16 cellular contexts compared by ENCODE assay signal in the genomic region with DNA sequence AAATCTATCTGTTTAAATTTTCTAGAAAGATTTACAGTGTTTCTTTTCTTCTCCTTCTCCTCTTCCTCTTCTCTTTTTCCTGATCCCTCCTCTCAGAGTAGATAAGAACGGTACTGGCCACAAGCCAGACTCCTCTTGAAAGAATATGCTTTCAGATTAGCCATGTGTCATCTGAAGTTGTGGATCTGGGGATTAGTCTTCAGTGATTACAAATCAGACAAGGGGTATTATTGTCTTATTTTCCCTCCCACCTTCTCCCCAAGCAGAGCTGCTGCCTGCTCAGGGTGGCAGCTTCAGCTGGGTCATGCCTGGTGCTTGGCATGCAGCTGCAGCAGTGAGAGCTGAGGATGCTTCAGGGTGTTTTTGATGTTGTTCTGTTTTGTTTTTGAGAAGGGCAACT. TPM values are rescaled to one million over a fixed set of nuclear protein-coding genes. Genes with fewer than 3 reads are reported as not detected.
A peak's percentile ranks its signal among the peaks of the same experiment; 100 is the strongest.
DNase-seq lines count a peak whose midpoint lies in the region; ATAC-seq, FAIRE-seq and TF ChIP-seq lines count a peak whose summit lies in the region.
"Had no signal": no experiment of that assay in that cellular context is flagged by ENCODE, and none has a peak within 500 bp of the region (broad histone marks: within the 10 kb centered on the region; RNA-seq: fewer than 3 reads in every experiment).

No MANE protein-coding gene starts in this region.

- no peaks in the 10 kb centered on the region for H3K36me3 ChIP-seq in cardiac muscle cell
- H3K36me3 ChIP-seq in smooth muscle cell (ENCODE audit: low read depth) = no peaks in the 10 kb centered on the region
- H3K36me3 ChIP-seq: sigmoid colon, upper lobe of left lung had no signal

- H3K9me3 Mint-ChIP-seq in natural killer cell treated with Interleukin-12 subunit alpha and Interleukin-12 subunit beta and Interleukin-15 and Interleukin-18, amount 100 ng/mL, for 72 hours = no peaks in the 10 kb centered on the region
- H3K9me3 Mint-ChIP-seq: activated CD8-positive, alpha-beta T cell treated with anti-CD3 and anti-CD28 coated beads for 36 hours; H9 had no signal

- 19% methylated on average over 1 of the region's 1 CpG for WGBS in smooth muscle cell (ENCODE audit: low lambda C conversion rate)

- TF ChIP-seq CTCF in cardiac muscle cell (IDR thresholded peaks at IDR 0.05; ENCODE audit: low read depth, low read length) (no peak), smooth muscle cell (IDR thresholded peaks at IDR 0.05; ENCODE audit: borderline replicate concordance, insufficient read depth, poor library complexity, severe bottlenecking) (no peak)

- peaks cover 13% of the 10 kb centered on the region for H3K4me1 ChIP-seq in cardiac muscle cell (ENCODE audit: low read depth)
- H3K4me1 ChIP-seq in smooth muscle cell (ENCODE audit: low read depth) = peaks cover 7% of the 10 kb centered on the region
- H3K4me1 ChIP-seq: sigmoid colon had no signal

- H3K9ac ChIP-seq in smooth muscle cell (ENCODE audit: low read depth) = no peak overlapping the region
- H3K9ac ChIP-seq: KMS-11 had no signal

- no peak overlapping the region for H3K4me3 ChIP-seq in cardiac muscle cell
- no peak overlapping the region for H3K4me3 ChIP-seq in smooth muscle cell
- H3K4me3 ChIP-seq: sigmoid colon, upper lobe of left lung had no signal

- intact Hi-C loops in Right ventricle myocardium inferior (cut with DNase I) = no loop called here

- H4K20me1 ChIP-seq in smooth muscle cell (ENCODE audit: low read depth) = no peaks in the 10 kb centered on the region

- no peak overlapping the region for H3K4me3 Mint-ChIP-seq in natural killer cell treated with Interleukin-12 subunit alpha and Interleukin-12 subunit beta and Interleukin-15 and Interleukin-18, amount 100 ng/mL, for 72 hours
- H3K4me3 Mint-ChIP-seq: activated CD8-positive, alpha-beta T cell treated with anti-CD3 and anti-CD28 coated beads for 36 hours; H9 had no signal

- no peak for ATAC-seq in Right ventricle myocardium inferior
- ATAC-seq in natural killer cell treated with Interleukin-12 subunit alpha and Interleukin-12 subunit beta and Interleukin-15 and Interleukin-18, amount 100 ng/mL, for 72 hours = no peak
- ATAC-seq: activated CD8-positive, alpha-beta T cell treated with anti-CD3 and anti-CD28 coated beads for 36 hours had no signal

- peak overlapping the region; percentile 59 for H3K4me2 ChIP-seq in smooth muscle cell
- H3K4me2 ChIP-seq: KMS-11 had no signal

- no peaks in the 10 kb centered on the region for H3K27me3 ChIP-seq in cardiac muscle cell
- H3K27me3 ChIP-seq in smooth muscle cell (ENCODE audit: low read depth) = no peaks in the 10 kb centered on the region
- H3K27me3 ChIP-seq: sigmoid colon, upper lobe of left lung had no signal

- H3K4me1 Mint-ChIP-seq in natural killer cell treated with Interleukin-12 subunit alpha and Interleukin-12 subunit beta and Interleukin-15 and Interleukin-18, amount 100 ng/mL, for 72 hours (ENCODE audit: low read depth in 2 of 2) = no peaks in the 10 kb centered on the region

- H3K27ac ChIP-seq in cardiac muscle cell (no peak overlapping the region), smooth muscle cell (ENCODE audit: low read depth) (peak overlapping the region; percentile 77)
- H3K27ac ChIP-seq: KMS-11, sigmoid colon, upper lobe of left lung had no signal

- DNase-seq in cardiac muscle cell (ENCODE audit: low read depth in 1 of 2, low spot score in 1 of 2) (peak; percentile 28 to 48), Right ventricle myocardium inferior (ENCODE audit: missing footprints) (no peak), NCI-H524 treated with DMSO at 0.1 percent for 48 hours (lab: John Stamatoyannopoulos, UW) (peak; percentile 84), dermis blood vessel endothelial cell (peak; percentile 34), smooth muscle cell (lab: John Stamatoyannopoulos, UW; ENCODE audit: unreplicated experiment) (no peak), activated T-cell treated with anti-CD3 and anti-CD28 coated beads for 4 hours (no peak), GM19239 (ENCODE audit: insufficient read length, low spot score) (no peak)
- DNase-seq in natural killer cell treated with Interleukin-12 subunit alpha and Interleukin-12 subunit beta and Interleukin-15 and Interleukin-18, amount 100 ng/mL, for 72 hours (ENCODE audit: low spot score) = no peak
- DNase-seq: activated CD8-positive, alpha-beta T cell treated with anti-CD3 and anti-CD28 coated beads for 36 hours; activated naive CD4-positive, alpha-beta T cell treated with anti-CD3 and anti-CD28 coated beads, Interleukin-2, amount 50 U/mL, for 16 hours; AML-193; H9; sigmoid colon; T-helper 1 cell; upper lobe of left lung had no signal

- FAIRE-seq in GM19239 (lab: Jason Lieb, UNC) = no peak

- no peaks in the 10 kb centered on the region for H3K79me2 ChIP-seq in smooth muscle cell (ENCODE audit: low read depth)

- peaks cover 15% of the 10 kb centered on the region for H3F3A ChIP-seq in smooth muscle cell (ENCODE audit: low read depth)

- H3K9me3 ChIP-seq in cardiac muscle cell (ENCODE audit: low read depth) (no peaks in the 10 kb centered on the region), smooth muscle cell (replicated peaks; ENCODE audit: low read depth) (no peaks in the 10 kb centered on the region)
- H3K9me3 ChIP-seq: sigmoid colon, upper lobe of left lung had no signal

- no peak overlapping the region for H2AFZ ChIP-seq in smooth muscle cell (ENCODE audit: low read depth)

- H3K27ac Mint-ChIP-seq in natural killer cell treated with Interleukin-12 subunit alpha and Interleukin-12 subunit beta and Interleukin-15 and Interleukin-18, amount 100 ng/mL, for 72 hours = no peak overlapping the region
- H3K27ac Mint-ChIP-seq: activated CD8-positive, alpha-beta T cell treated with anti-CD3 and anti-CD28 coated beads for 36 hours; H9 had no signal

- H3K36me3 Mint-ChIP-seq in natural killer cell treated with Interleukin-12 subunit alpha and Interleukin-12 subunit beta and Interleukin-15 and Interleukin-18, amount 100 ng/mL, for 72 hours = no peaks in the 10 kb centered on the region

- H3K27me3 Mint-ChIP-seq in natural killer cell treated with Interleukin-12 subunit alpha and Interleukin-12 subunit beta and Interleukin-15 and Interleukin-18, amount 100 ng/mL, for 72 hours = peaks cover 14 to 25% of the 10 kb centered on the region in 2 donors

RNA-seq across cellular contexts. Expression of gene SGIP1, which starts 42.7 kb away (rescaled TPM):
- total RNA-seq in cardiac muscle cell = 2.6 and 8.8 TPM in 2 replicates
- 3.3 and 10.0 TPM in 2 replicates for polyA plus RNA-seq in cardiac muscle cell
- total RNA-seq in Right ventricle myocardium inferior = 3.5 TPM
- total RNA-seq in dermis blood vessel endothelial cell = 37.4 and 48.0 TPM in 2 replicates
- 3.5 and 6.1 TPM in 2 replicates for total RNA-seq in smooth muscle cell
- 0.89 and 2.2 TPM in 2 replicates for polyA plus RNA-seq in smooth muscle cell
- not detected for total RNA-seq in natural killer cell treated with Interleukin-12 subunit alpha and Interleukin-12 subunit beta and Interleukin-15 and Interleukin-18, amount 100 ng/mL, for 72 hours
- total RNA-seq: activated CD8-positive, alpha-beta T cell treated with anti-CD3 and anti-CD28 coated beads for 36 hours had no signal

Comparison
In these comparisons a context has a peak if more than half of its experiments do, and no peak if none do; other contexts are left out.
1. DNase-seq: peak in cardiac muscle cell (2 of 2), NCI-H524 treated with DMSO at 0.1 percent for 48 hours (single experiment) and dermis blood vessel endothelial cell (single experiment); none in Right ventricle myocardium inferior (single experiment), smooth muscle cell (single experiment), activated T-cell treated with anti-CD3 and anti-CD28 coated beads for 4 hours (single experiment), GM19239 (single experiment) and natural killer cell treated with Interleukin-12 subunit alpha and Interleukin-12 subunit beta and Interleukin-15 and Interleukin-18, amount 100 ng/mL, for 72 hours (single experiment).